23 cellular contexts compared by ENCODE assay signal in genomic region chr2:55151721-55152433, GRCh38.
DNase-seq lines count a peak whose midpoint lies in the region; ATAC-seq, FAIRE-seq and TF ChIP-seq lines count a peak whose summit lies in the region.
"Had no signal": no experiment of that assay in that cellular context is flagged by ENCODE, and none has a peak within 500 bp of the region (broad histone marks: within the 10 kb centered on the region; RNA-seq: fewer than 3 reads in every experiment).

No MANE protein-coding gene starts in this region.

- H3K79me2 ChIP-seq in Karpas-422 (ENCODE audit: low read length) (no peaks in the 10 kb centered on the region), endothelial cell of umbilical vein (ENCODE audit: control insufficient read depth, insufficient read depth, low read length) (no peaks in the 10 kb centered on the region)

- H3K9ac ChIP-seq in Karpas-422 (ENCODE audit: low read length) (peak overlapping the region; percentile 67), endothelial cell of umbilical vein (replicated peaks; ENCODE audit: extremely low read depth, insufficient read depth, low read length) (no peak overlapping the region)
- H3K9ac ChIP-seq: neural progenitor cell, SK-N-SH had no signal

- H4K20me1 ChIP-seq in Karpas-422 (ENCODE audit: insufficient read depth, low read depth, low read length): no peaks in the 10 kb centered on the region
- H4K20me1 ChIP-seq in endothelial cell of umbilical vein (replicated peaks; ENCODE audit: control insufficient read depth, extremely low read depth, insufficient read depth, low read length): no peaks in the 10 kb centered on the region

- no peaks in the 10 kb centered on the region for H3K36me3 ChIP-seq in Karpas-422 (ENCODE audit: insufficient read depth, low read length)
- no peaks in the 10 kb centered on the region for H3K36me3 ChIP-seq in endothelial cell of umbilical vein (ENCODE audit: control insufficient read depth in 2 of 2, extremely low read depth in 1 of 2, insufficient read depth in 2 of 2, low read length in 2 of 2)
- no peaks in the 10 kb centered on the region for H3K36me3 ChIP-seq in neutrophil
- no peaks in the 10 kb centered on the region for H3K36me3 ChIP-seq in thymus (ENCODE audit: control insufficient read depth, insufficient read depth)
- H3K36me3 ChIP-seq: neural progenitor cell, upper lobe of left lung had no signal

- H3K9me2 ChIP-seq in Karpas-422 (replicated peaks; ENCODE audit: insufficient read depth, low read length): no peaks in the 10 kb centered on the region
- H3K9me2 ChIP-seq: SK-N-SH had no signal

- no peak for TF ChIP-seq POLR2A in endothelial cell of umbilical vein (IDR thresholded peaks at IDR 0.05; ENCODE audit: low read depth, low read length)

- peak overlapping the region; percentile 49; the same call in 1 of the 2 replicates for H2AFZ ChIP-seq in Karpas-422 (ENCODE audit: low read length)
- no peak overlapping the region for H2AFZ ChIP-seq in endothelial cell of umbilical vein (ENCODE audit: low read depth, low read length)

- H3K9me3 ChIP-seq in Karpas-422 (ENCODE audit: low read length) (no peaks in the 10 kb centered on the region), endothelial cell of umbilical vein (replicated peaks; ENCODE audit: control insufficient read depth, insufficient read depth, low read length) (no peaks in the 10 kb centered on the region), neutrophil (no peaks in the 10 kb centered on the region), thymus (ENCODE audit: control insufficient read depth) (no peaks in the 10 kb centered on the region)
- H3K9me3 ChIP-seq: SK-N-SH, upper lobe of left lung had no signal

- TF ChIP-seq CTCF in endothelial cell of umbilical vein (IDR thresholded peaks at IDR 0.05; ENCODE audit: extremely low read depth in 1 of 2, insufficient read depth in 1 of 2, low read depth in 1 of 2, low read length in 2 of 2) (no peak), neutrophil (IDR thresholded peaks at IDR 0.05) (no peak)

- DNase-seq in Karpas-422: peak; percentile 54
- DNase-seq in endothelial cell of umbilical vein (ENCODE audit: low read depth, low spot score): peak; percentile 59
- no peak for DNase-seq in activated gamma-delta T cell treated with Interleukin-2 at 50 U/mL for 16 hours
- DNase-seq: activated CD4-positive, CD25-positive, alpha-beta regulatory T cell; activated CD8-positive, alpha-beta T cell treated with anti-CD3 and anti-CD28 coated beads for 36 hours; activated naive CD4-positive, alpha-beta T cell treated with anti-CD3 and anti-CD28 coated beads, Interleukin-2, amount 10 ng/mL, durations not matched to agents 7 days and 5 days; activated T-cell treated with anti-CD3 and anti-CD28 coated beads, Interleukin-2, amount 50 U/mL, for 1 hour; NCI-H2029 treated with DMSO at 0.1 percent for 48 hours; NCI-H446 treated with DMSO at 0.1 percent for 48 hours; SK-N-SH; stimulated activated CD4-positive, alpha-beta T cell treated with anti-CD3 and anti-CD28 coated beads, Interleukin-12 subunit alpha, Interleukin-12 subunit beta, amount 100 ng/mL, for 4 hours; upper lobe of left lung had no signal

- 99% methylated on average over 1 of the region's 1 CpG for WGBS in thymus

- BruUV-seq in endothelial cell of umbilical vein (replicated peaks; lab: Mats Ljungman, UMichigan): no TSS peak

- H3K9me1 ChIP-seq in endothelial cell of umbilical vein (replicated peaks; ENCODE audit: control insufficient read depth, extremely low read depth, insufficient read depth, low read length): no peaks in the 10 kb centered on the region

- CTCF ChIA-PET in endothelial cell of umbilical vein (lab: Charles Lee): interaction anchor here (0.8 to 1.6 kb wide), 4 partner anchors 10 to 81 kb away, joined by 3 to 4 read pairs (median 4); no protein-coding TSS in a partner anchor

- FAIRE-seq in endothelial cell of umbilical vein (lab: Jason Lieb, UNC): peak; percentile 38
- FAIRE-seq: astrocyte, colon, D721Med, GM12878 had no signal

- H3K4me2 ChIP-seq in Karpas-422 (ENCODE audit: low read depth, low read length, poor library complexity, severe bottlenecking): peak overlapping the region; percentile 78
- H3K4me2 ChIP-seq in endothelial cell of umbilical vein (ENCODE audit: insufficient read depth, low read length): no peak overlapping the region
- H3K4me2 ChIP-seq: neural progenitor cell, SK-N-SH had no signal

- H3K4me1 ChIP-seq in Karpas-422 (ENCODE audit: low read length): peaks cover 72% of the 10 kb centered on the region
- peaks cover 20% of the 10 kb centered on the region for H3K4me1 ChIP-seq in endothelial cell of umbilical vein (ENCODE audit: control insufficient read depth, extremely low read depth, insufficient read depth, low read length)
- H3K4me1 ChIP-seq in neutrophil (ENCODE audit: control insufficient read depth in 1 of 2, insufficient read depth in 1 of 2, low read depth in 1 of 2, low read length in 1 of 2): peaks cover 38% of the 10 kb centered on the region in 2 experiments
- no peaks in the 10 kb centered on the region for H3K4me1 ChIP-seq in thymus (ENCODE audit: control insufficient read depth, insufficient read depth, low read length)

- dilution Hi-C loops in endothelial cell of umbilical vein (cut with MboI; ENCODE audit: extremely low pct_ligation_motif_present, low sequenced_read_pairs): no loop called here

- ATAC-seq in GM21360 (IDR thresholded peaks at IDR 0.05; ENCODE audit: unreplicated experiment): no peak
- ATAC-seq in HG03039 (IDR thresholded peaks at IDR 0.05; ENCODE audit: unreplicated experiment): no peak
- ATAC-seq: activated CD8-positive, alpha-beta T cell treated with anti-CD3 and anti-CD28 coated beads for 36 hours had no signal

- H3K27ac ChIP-seq in Karpas-422 (ENCODE audit: low read length) (peak overlapping the region; percentile 96), endothelial cell of umbilical vein (ENCODE audit: insufficient read depth, low read depth, low read length) (no peak overlapping the region), neutrophil (peak overlapping the region; percentile 78), thymus (ENCODE audit: low read depth) (peak overlapping the region; percentile 33)
- H3K27ac ChIP-seq: epithelial cell of prostate, HL-60, neural progenitor cell had no signal

- POLR2A ChIA-PET in endothelial cell of umbilical vein (lab: Charles Lee): no interaction called here

- intact Hi-C loops in endothelial cell of umbilical vein (cut with micrococcal nuclease): no loop called here

- H3K4me3 ChIP-seq in Karpas-422 (ENCODE audit: low read length) (peak overlapping the region; percentile 55), endothelial cell of umbilical vein (replicated peaks in 1 of 3; ENCODE audit: insufficient read depth in 1 of 3, low read depth in 1 of 3, low read length in 3 of 3) (no peak overlapping the region), neutrophil (ENCODE audit: low read depth in 1 of 2, low read length in 1 of 2) (no peak overlapping the region), thymus (ENCODE audit: low read length) (no peak overlapping the region)
- H3K4me3 ChIP-seq: GM12878, neural progenitor cell, upper lobe of left lung had no signal

- H3K27me3 ChIP-seq in Karpas-422 (ENCODE audit: low read length) (no peaks in the 10 kb centered on the region), endothelial cell of umbilical vein (ENCODE audit: control insufficient read depth in 2 of 2, insufficient read depth in 2 of 2, low read length in 2 of 2) (no peaks in the 10 kb centered on the region), neutrophil (no peaks in the 10 kb centered on the region), thymus (ENCODE audit: control insufficient read depth, insufficient read depth) (no peaks in the 10 kb centered on the region)
- H3K27me3 ChIP-seq: neural progenitor cell, upper lobe of left lung had no signal

TF ChIP-seq in endothelial cell of umbilical vein, 7 proteins besides CTCF, POLR2A, EP300 and RAD21:
- TF ChIP-seq MYC (IDR thresholded peaks at IDR 0.05; ENCODE audit: low read depth, low read length) (no peak), JUN (IDR thresholded peaks at IDR 0.05; ENCODE audit: borderline replicate concordance, insufficient read depth, insufficient read length, low read depth) (no peak), MAX (IDR thresholded peaks at IDR 0.05; ENCODE audit: insufficient read depth, insufficient read length) (no peak), FOS (IDR thresholded peaks at IDR 0.05; ENCODE audit: borderline replicate concordance, insufficient read depth, low read length) (no peak), POLR2AphosphoS5 (IDR thresholded peaks at IDR 0.05; ENCODE audit: insufficient read depth, low read depth, low read length) (no peak), GATA2 (IDR thresholded peaks at IDR 0.05; ENCODE audit: insufficient read depth, insufficient read length, low read depth, low read length) (no peak), EZH2 (IDR thresholded peaks at IDR 0.05; ENCODE audit: borderline replicate concordance, low read depth, low read length, severe bottlenecking) (no peak)
